ENCODE assay signal across 30 cellular contexts in the genomic region with DNA sequence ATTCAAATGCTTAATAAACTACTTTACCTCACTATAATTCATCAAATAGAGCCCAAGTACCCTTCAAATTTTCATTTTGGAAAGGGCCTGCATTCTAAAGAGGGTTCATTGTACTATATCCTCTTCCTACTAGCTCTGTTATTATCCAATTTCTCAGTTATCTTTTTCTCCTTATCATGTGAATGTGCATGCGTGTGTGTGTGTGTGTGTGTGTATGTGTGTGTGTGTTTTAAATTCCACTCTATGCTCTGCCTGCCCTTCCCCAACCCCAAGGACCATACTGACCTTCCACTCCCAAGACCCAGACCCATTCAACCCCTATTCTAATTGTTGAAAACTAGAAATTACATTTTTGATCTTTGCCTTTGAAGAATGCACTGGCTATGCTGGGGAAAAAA.
"Had no signal": no experiment of that assay in that cellular context is flagged by ENCODE, and none has a peak within 500 bp of the region (broad histone marks: within the 10 kb centered on the region; RNA-seq: fewer than 3 reads in every experiment).

No MANE protein-coding gene starts in this region.

- H3K9me3 ChIP-seq: esophagus squamous epithelium, lower lobe of right lung, neutrophil, right lobe of liver, suprapubic skin, transverse colon, upper lobe of right lung, uterus had no signal

- H3K4me3 ChIP-seq: coronary artery, esophagus squamous epithelium, heart right ventricle, lower lobe of right lung, right lobe of liver, smooth muscle cell, suprapubic skin, transverse colon, upper lobe of right lung, uterus had no signal

- H3K9ac ChIP-seq: parathyroid adenoma had no signal

- H3K27ac ChIP-seq: coronary artery, esophagus squamous epithelium, heart right ventricle, lower lobe of right lung, neutrophil, parathyroid adenoma, right lobe of liver, suprapubic skin, transverse colon, upper lobe of right lung, uterus had no signal

- H3K4me3 Mint-ChIP-seq: immature natural killer cell; natural killer cell; stimulated activated naive CD8-positive, alpha-beta T cell treated with anti-CD3 and anti-CD28 coated beads, Interleukin-15, amount 100 ng/mL, for 72 hours had no signal

- H3K4me1 ChIP-seq: heart right ventricle, lower lobe of right lung, parathyroid adenoma, transverse colon, upper lobe of right lung, uterus had no signal

- H3K4me1 Mint-ChIP-seq: natural killer cell had no signal

- H3K27ac Mint-ChIP-seq: immature natural killer cell; natural killer cell; progenitor cell of endocrine pancreas; stimulated activated naive CD8-positive, alpha-beta T cell treated with anti-CD3 and anti-CD28 coated beads, Interleukin-15, amount 100 ng/mL, for 72 hours had no signal

- H2AFZ ChIP-seq: parathyroid adenoma had no signal

- ATAC-seq: heart right ventricle; left ventricle myocardium superior; natural killer cell; stimulated activated naive CD8-positive, alpha-beta T cell treated with anti-CD3 and anti-CD28 coated beads, Interleukin-15, amount 100 ng/mL, for 72 hours; upper lobe of right lung had no signal

- H3K79me2 ChIP-seq: parathyroid adenoma had no signal

- H3K27me3 ChIP-seq: esophagus squamous epithelium, neutrophil, right lobe of liver, suprapubic skin, transverse colon, upper lobe of right lung, uterus had no signal

- H3K4me2 ChIP-seq: smooth muscle cell had no signal

- DNase-seq: dermis blood vessel endothelial cell; effector memory CD4-positive, alpha-beta T cell; erythroblast; esophagus squamous epithelium; foreskin melanocyte; glutamatergic neuron; heart right ventricle; hippocampal formation; immature natural killer cell; islet precursor cell; kidney glomerular epithelial cell; left ventricle myocardium superior; lower lobe of right lung; natural killer cell; right lobe of liver; stimulated activated CD4-positive, alpha-beta T cell treated with anti-CD3 and anti-CD28 coated beads, Interleukin-12 subunit alpha, Interleukin-12 subunit beta, amount 100 ng/mL, for 4 hours; stimulated activated CD4-positive, alpha-beta T cell treated with anti-CD3 and anti-CD28 coated beads, Interleukin-1b, Interleukin-23, amount 100 ng/mL, for 48 hours; stimulated activated CD4-positive, alpha-beta T cell treated with anti-CD3 and anti-CD28 coated beads, Interleukin-4, amount 100 ng/mL, for 1 hour; stimulated activated CD8-positive, alpha-beta memory T cell treated with anti-CD3 and anti-CD28 coated beads, Interleukin-4, amount 100 ng/mL, for 48 hours; stimulated activated naive CD4-positive, alpha-beta T cell; stimulated activated naive CD8-positive, alpha-beta T cell treated with anti-CD3 and anti-CD28 coated beads, Interleukin-15, amount 100 ng/mL, for 72 hours; transverse colon; upper lobe of right lung; uterus had no signal

- H3K9me3 Mint-ChIP-seq: natural killer cell; stimulated activated naive CD8-positive, alpha-beta T cell treated with anti-CD3 and anti-CD28 coated beads, Interleukin-15, amount 100 ng/mL, for 72 hours had no signal

- H3K27me3 Mint-ChIP-seq: progenitor cell of endocrine pancreas; stimulated activated naive CD8-positive, alpha-beta T cell treated with anti-CD3 and anti-CD28 coated beads, Interleukin-15, amount 100 ng/mL, for 72 hours had no signal

- H3K36me3 ChIP-seq: esophagus squamous epithelium, heart right ventricle, lower lobe of right lung, neutrophil, right lobe of liver, suprapubic skin, transverse colon, upper lobe of right lung, uterus had no signal
